In genomic region chr6:137944403-137945148, GRCh38 we compare ENCODE assay signal across 7 cellular contexts.
DNase-seq lines count a peak whose midpoint lies in the region; FAIRE-seq and TF ChIP-seq lines count a peak whose summit lies in the region.
"Not testable (repeated sequence)": the region's sequence is repeated elsewhere in the genome, so short reads cannot be mapped to it uniquely, and the experiment has no call there.

No MANE protein-coding gene starts in this region.

- not testable (repeated sequence) for H3K9ac ChIP-seq in astrocyte (ENCODE audit: low read length)

- not testable (repeated sequence) for H3K27ac Mint-ChIP-seq in astrocyte (ENCODE audit: unreplicated experiment); nephron progenitor cell

- not testable (repeated sequence) for H3K9me3 ChIP-seq in HEK293 (ENCODE audit: control insufficient read depth, insufficient read depth, low read depth, low read length); SJCRH30 (replicated peaks); astrocyte (ENCODE audit: insufficient read depth, low read depth, low read length)

- POLR2A ChIA-PET in HEK293 (lab: Yijun Ruan, JAX), result not testable (repeated sequence)

- H3K9me3 Mint-ChIP-seq in astrocyte (ENCODE audit: unreplicated experiment); nephron progenitor cell: not testable (repeated sequence)

- H3K4me1 Mint-ChIP-seq in astrocyte (ENCODE audit: low read depth, unreplicated experiment); nephron progenitor cell: not testable (repeated sequence)

- not testable (repeated sequence) for H3K4me3 Mint-ChIP-seq in astrocyte (ENCODE audit: unreplicated experiment); nephron progenitor cell

- not testable (repeated sequence) for H3K36me3 ChIP-seq in GM06990 (ENCODE audit: control insufficient read depth, insufficient read depth, low read length); HEK293 (ENCODE audit: control insufficient read depth in 2 of 2, insufficient read depth in 1 of 2, low read length in 2 of 2); SJCRH30; astrocyte (ENCODE audit: insufficient read depth, low read length)

- DNase-seq in GM06990 (ENCODE audit: extremely low read depth, insufficient read length); astrocyte (ENCODE audit: low read depth): not testable (repeated sequence)
- DNase-seq in LoVo (ENCODE audit: low spot score), result peak; percentile 55
- DNase-seq in SJCRH30, result peak; percentile 27 to 72
- DNase-seq in glomerular visceral epithelial cell (ENCODE audit: extremely low spot score), result peak; percentile 48
- DNase-seq in nephron progenitor cell, result peak; percentile 5

- not testable (repeated sequence) for H2AFZ ChIP-seq in astrocyte (ENCODE audit: low read depth, low read length)

- H3K36me3 Mint-ChIP-seq in astrocyte (ENCODE audit: low read depth, unreplicated experiment); nephron progenitor cell (ENCODE audit: low read depth): not testable (repeated sequence)

- CTCF ChIA-PET in HEK293 (lab: Yijun Ruan, JAX), result interaction anchor here (0.5 to 5.2 kb wide), 57 partner anchors 10 to 1056 kb away, joined by 3 to 35 read pairs (median 5); partner anchors contain the start of gene TNFAIP3

- not testable (repeated sequence) for H3K4me2 ChIP-seq in astrocyte (ENCODE audit: low read length)

- H3K4me3 ChIP-seq in GM06990 (replicated peaks; ENCODE audit: low read depth, low read length); HEK293 (ENCODE audit: low read depth, low read length); SJCRH30; astrocyte (ENCODE audit: insufficient read depth, low read depth, low read length): not testable (repeated sequence)

- not testable (repeated sequence) for H3K4me1 ChIP-seq in HEK293 (ENCODE audit: control insufficient read depth, insufficient read depth, low read length); SJCRH30; astrocyte (ENCODE audit: insufficient read depth, low read length)

- FAIRE-seq in astrocyte (lab: Jason Lieb, UNC), result peak; percentile 92

- TF ChIP-seq CTCF in GM06990 (IDR thresholded peaks at IDR 0.05; ENCODE audit: insufficient read depth, low read length, poor library complexity, severe bottlenecking) (peak; percentile 63), HEK293 (tag by site-specific recombination; IDR thresholded peaks at IDR 0.05) (0 out of 2 replicates have a peak, but pooled peaks have one; percentile 30), astrocyte (IDR thresholded peaks at IDR 0.05; ENCODE audit: insufficient read depth, low read depth, low read length) (peak; percentile 83), nephron progenitor cell (IDR thresholded peaks at IDR 0.05) (peak; percentile 73)

- H3K27me3 ChIP-seq in GM06990 (replicated peaks; ENCODE audit: control insufficient read depth, insufficient read depth, low read length); SJCRH30; astrocyte (ENCODE audit: insufficient read depth, low read length): not testable (repeated sequence)

- not testable (repeated sequence) for H3K27me3 Mint-ChIP-seq in astrocyte (ENCODE audit: low read depth, unreplicated experiment); nephron progenitor cell (ENCODE audit: low read depth, poor library complexity)

- H3K27ac ChIP-seq in HEK293 (ENCODE audit: extremely low read depth, low read depth, low read length); SJCRH30; astrocyte (ENCODE audit: low read depth, low read length): not testable (repeated sequence)

- not testable (repeated sequence) for H3K79me2 ChIP-seq in astrocyte (ENCODE audit: insufficient read depth, low read length)

- H4K20me1 ChIP-seq in astrocyte (ENCODE audit: insufficient read depth, low read length), result not testable (repeated sequence)

TF ChIP-seq in HEK293, 187 proteins besides CTCF, POLR2A, EP300 and RAD21:
- TF ChIP-seq SCRT2 (tag by site-specific recombination; IDR thresholded peaks at IDR 0.05) (peak; percentile 28; the same call in 1 of the 2 replicates), ZNF660 (tag by site-specific recombination; IDR thresholded peaks at IDR 0.05) (peak; percentile 65; the same call in 1 of the 2 replicates), ZNF654 (tag by site-specific recombination; IDR thresholded peaks at IDR 0.05; ENCODE audit: low read depth) (peak; percentile 77)

Comparison
In these comparisons a context has a peak if more than half of its experiments do, and no peak if none do; other contexts are left out.
1. CTCF ChIP-seq: peak in every context shown above with its lines; median percentile 83 in astrocyte; 73 in nephron progenitor cell; 63 in GM06990; 30 in HEK293.